1 cellular context compared by ENCODE assay signal in the genomic region with DNA sequence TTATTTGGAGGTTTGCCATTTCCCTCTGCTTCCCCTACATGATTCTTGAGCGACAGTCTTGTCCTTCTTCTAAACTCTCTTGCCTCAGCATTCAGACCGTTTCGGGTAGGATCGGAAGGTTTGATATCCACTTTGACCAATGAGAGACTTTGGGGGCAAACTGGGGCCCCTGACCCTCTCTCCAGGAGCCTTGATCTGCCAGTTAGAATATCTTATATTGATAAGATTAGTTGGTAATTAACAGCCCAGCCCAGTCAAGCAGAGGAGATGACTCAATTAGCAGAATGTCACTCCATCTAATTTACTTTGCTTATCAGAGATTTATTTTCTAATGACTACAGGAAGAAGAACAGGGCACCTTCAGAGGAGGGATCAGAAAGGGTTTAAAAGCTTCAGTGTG.
TF ChIP-seq lines count a peak whose summit lies in the region.

No MANE protein-coding gene starts in this region.

TF ChIP-seq in GM23338, 12 proteins besides CTCF, POLR2A, EP300 and RAD21 (continued from another document):
- TF ChIP-seq, protein P1, sequence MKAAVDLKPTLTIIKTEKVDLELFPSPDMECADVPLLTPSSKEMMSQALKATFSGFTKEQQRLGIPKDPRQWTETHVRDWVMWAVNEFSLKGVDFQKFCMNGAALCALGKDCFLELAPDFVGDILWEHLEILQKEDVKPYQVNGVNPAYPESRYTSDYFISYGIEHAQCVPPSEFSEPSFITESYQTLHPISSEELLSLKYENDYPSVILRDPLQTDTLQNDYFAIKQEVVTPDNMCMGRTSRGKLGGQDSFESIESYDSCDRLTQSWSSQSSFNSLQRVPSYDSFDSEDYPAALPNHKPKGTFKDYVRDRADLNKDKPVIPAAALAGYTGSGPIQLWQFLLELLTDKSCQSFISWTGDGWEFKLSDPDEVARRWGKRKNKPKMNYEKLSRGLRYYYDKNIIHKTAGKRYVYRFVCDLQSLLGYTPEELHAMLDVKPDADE (IDR thresholded peaks at IDR 0.05) = no peak
- TF ChIP-seq ZNF331 (CRISPR knock-in tag; IDR thresholded peaks at IDR 0.05; ENCODE audit: low read depth) (no peak), STAT1 (IDR thresholded peaks at IDR 0.05; ENCODE audit: unreplicated experiment) (no peak), REST (IDR thresholded peaks at IDR 0.05; ENCODE audit: unreplicated experiment) (no peak), JUNB (IDR thresholded peaks at IDR 0.05; ENCODE audit: unreplicated experiment) (no peak), EZH2phosphoT487 (IDR thresholded peaks at IDR 0.05; ENCODE audit: unreplicated experiment) (no peak), NANOG (IDR thresholded peaks at IDR 0.05; ENCODE audit: borderline replicate concordance) (no peak), ZNF114 (CRISPR knock-in tag; IDR thresholded peaks at IDR 0.05) (no peak)
- TF ChIP-seq, protein P2, sequence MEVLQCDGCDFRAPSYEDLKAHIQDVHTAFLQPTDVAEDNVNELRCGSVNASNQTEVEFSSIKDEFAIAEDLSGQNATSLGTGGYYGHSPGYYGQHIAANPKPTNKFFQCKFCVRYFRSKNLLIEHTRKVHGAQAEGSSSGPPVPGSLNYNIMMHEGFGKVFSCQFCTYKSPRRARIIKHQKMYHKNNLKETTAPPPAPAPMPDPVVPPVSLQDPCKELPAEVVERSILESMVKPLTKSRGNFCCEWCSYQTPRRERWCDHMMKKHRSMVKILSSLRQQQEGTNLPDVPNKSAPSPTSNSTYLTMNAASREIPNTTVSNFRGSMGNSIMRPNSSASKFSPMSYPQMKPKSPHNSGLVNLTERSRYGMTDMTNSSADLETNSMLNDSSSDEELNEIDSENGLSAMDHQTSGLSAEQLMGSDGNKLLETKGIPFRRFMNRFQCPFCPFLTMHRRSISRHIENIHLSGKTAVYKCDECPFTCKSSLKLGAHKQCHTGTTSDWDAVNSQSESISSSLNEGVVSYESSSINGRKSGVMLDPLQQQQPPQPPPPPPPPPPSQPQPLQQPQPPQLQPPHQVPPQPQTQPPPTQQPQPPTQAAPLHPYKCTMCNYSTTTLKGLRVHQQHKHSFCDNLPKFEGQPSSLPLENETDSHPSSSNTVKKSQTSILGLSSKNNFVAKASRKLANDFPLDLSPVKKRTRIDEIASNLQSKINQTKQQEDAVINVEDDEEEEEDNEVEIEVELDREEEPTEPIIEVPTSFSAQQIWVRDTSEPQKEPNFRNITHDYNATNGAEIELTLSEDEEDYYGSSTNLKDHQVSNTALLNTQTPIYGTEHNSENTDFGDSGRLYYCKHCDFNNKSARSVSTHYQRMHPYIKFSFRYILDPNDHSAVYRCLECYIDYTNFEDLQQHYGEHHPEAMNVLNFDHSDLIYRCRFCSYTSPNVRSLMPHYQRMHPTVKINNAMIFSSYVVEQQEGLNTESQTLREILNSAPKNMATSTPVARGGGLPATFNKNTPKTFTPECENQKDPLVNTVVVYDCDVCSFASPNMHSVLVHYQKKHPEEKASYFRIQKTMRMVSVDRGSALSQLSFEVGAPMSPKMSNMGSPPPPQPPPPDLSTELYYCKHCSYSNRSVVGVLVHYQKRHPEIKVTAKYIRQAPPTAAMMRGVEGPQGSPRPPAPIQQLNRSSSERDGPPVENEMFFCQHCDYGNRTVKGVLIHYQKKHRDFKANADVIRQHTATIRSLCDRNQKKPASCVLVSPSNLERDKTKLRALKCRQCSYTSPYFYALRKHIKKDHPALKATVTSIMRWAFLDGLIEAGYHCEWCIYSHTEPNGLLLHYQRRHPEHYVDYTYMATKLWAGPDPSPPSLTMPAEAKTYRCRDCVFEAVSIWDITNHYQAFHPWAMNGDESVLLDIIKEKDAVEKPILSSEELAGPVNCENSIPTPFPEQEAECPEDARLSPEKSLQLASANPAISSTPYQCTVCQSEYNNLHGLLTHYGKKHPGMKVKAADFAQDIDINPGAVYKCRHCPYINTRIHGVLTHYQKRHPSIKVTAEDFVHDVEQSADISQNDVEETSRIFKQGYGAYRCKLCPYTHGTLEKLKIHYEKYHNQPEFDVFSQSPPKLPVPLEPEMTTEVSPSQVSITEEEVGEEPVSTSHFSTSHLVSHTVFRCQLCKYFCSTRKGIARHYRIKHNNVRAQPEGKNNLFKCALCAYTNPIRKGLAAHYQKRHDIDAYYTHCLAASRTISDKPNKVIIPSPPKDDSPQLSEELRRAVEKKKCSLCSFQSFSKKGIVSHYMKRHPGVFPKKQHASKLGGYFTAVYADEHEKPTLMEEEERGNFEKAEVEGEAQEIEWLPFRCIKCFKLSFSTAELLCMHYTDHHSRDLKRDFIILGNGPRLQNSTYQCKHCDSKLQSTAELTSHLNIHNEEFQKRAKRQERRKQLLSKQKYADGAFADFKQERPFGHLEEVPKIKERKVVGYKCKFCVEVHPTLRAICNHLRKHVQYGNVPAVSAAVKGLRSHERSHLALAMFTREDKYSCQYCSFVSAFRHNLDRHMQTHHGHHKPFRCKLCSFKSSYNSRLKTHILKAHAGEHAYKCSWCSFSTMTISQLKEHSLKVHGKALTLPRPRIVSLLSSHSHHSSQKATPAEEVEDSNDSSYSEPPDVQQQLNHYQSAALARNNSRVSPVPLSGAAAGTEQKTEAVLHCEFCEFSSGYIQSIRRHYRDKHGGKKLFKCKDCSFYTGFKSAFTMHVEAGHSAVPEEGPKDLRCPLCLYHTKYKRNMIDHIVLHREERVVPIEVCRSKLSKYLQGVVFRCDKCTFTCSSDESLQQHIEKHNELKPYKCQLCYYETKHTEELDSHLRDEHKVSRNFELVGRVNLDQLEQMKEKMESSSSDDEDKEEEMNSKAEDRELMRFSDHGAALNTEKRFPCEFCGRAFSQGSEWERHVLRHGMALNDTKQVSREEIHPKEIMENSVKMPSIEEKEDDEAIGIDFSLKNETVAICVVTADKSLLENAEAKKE (CRISPR knock-in tag; IDR thresholded peaks at IDR 0.05) = no peak
